Comparison of ENCODE assay signal across 13 cellular contexts in the genomic region with DNA sequence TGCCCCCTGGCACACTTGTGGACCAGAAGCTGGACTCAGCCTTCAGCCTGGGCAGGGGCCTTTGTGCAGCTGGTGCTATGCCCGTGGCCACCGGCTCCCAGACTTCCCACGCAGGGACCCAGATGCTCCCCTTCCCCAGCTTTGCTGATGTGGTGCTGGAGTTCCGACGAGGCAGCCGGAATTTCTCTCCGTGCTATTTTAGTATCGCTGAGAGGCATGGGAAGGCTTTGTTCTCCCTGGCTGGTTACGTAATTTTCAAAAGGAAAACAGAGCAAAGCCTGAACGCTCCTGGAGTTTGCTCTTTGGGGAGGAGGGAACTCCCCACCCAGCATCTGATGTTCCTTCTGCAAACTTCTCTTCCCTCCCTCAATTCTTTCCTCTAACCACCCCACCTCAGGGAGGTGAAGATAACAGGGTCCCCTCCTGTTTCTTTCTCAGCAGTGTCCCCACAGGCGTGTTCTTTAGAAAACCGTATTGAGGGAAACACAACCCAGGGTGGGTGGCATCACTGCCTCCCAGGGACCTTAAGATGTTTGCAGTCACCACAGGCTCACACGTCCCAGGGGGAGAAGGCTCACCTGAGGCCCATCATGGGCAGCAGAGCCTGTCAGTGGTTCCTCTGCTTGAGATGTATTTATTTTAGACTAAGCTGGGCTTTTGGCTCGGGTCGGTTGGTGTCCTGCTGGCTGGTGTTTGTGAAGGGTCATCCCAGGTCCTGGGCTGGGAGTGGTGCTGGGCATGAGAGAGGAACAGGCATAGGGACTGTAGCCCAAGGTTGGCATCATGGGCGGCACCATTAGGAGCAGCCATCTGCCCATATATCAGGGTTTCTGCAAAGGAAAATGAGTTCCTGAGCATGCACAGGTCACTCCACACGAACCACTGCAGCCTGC.
DNase-seq lines count a peak whose midpoint lies in the region; TF ChIP-seq lines count a peak whose summit lies in the region.
"Had no signal": no experiment of that assay in that cellular context is flagged by ENCODE, and none has a peak within 500 bp of the region (broad histone marks: within the 10 kb centered on the region; RNA-seq: fewer than 3 reads in every experiment).

No MANE protein-coding gene starts in this region.

- peak overlapping the region; percentile 82 to 90 for H3K27ac ChIP-seq in right atrium auricular region
- H3K27ac ChIP-seq in thyroid gland = peak overlapping the region; percentile 90 to 95 (median 94)

- H3K36me3 ChIP-seq in right atrium auricular region (no peaks in the 10 kb centered on the region), thyroid gland (no peaks in the 10 kb centered on the region)

- intact Hi-C loops in thyroid gland (cut with DNase I) (no loop called here), posterior vena cava (cut with DNase I) (no loop called here)

- H3K4me3 ChIP-seq in right atrium auricular region (no peak overlapping the region), thyroid gland (replicated peaks in 1 of 3) (no peak overlapping the region)

- peak; percentile 95 to 96 for DNase-seq in cerebellar nuclear complex (lab: John Stamatoyannopoulos, UW)
- DNase-seq in right atrium auricular region (ENCODE audit: low spot score) = no peak
- DNase-seq in occipital lobe (lab: John Stamatoyannopoulos, UW) = peak; percentile 46
- DNase-seq in thyroid gland = peak; percentile 66 to 68
- no peak for DNase-seq in dedifferentiated amniotic fluid mesenchymal stem cell (ENCODE audit: extremely low spot score)
- no peak for DNase-seq in COLO829 (ENCODE audit: low spot score)
- no peak for DNase-seq in posterior vena cava (ENCODE audit: low spot score)
- DNase-seq in NCI-H510A (lab: John Stamatoyannopoulos, UW) = no peak
- DNase-seq: activated CD4-positive, alpha-beta T cell treated with anti-CD3 and anti-CD28 coated beads, Interleukin-2, amount 50 U/mL, for 1 hour; DMS79 treated with DMSO at 0.1 percent for 48 hours; natural killer cell; stimulated activated CD8-positive, alpha-beta memory T cell treated with anti-CD3 and anti-CD28 coated beads, Interleukin-4, amount 100 ng/mL, for 48 hours; T-helper 9 cell had no signal

- no peaks in the 10 kb centered on the region for H3K27me3 ChIP-seq in right atrium auricular region
- no peaks in the 10 kb centered on the region for H3K27me3 ChIP-seq in thyroid gland

- H3K4me1 ChIP-seq in right atrium auricular region (peaks cover 0 to 72% of the 10 kb centered on the region in 2 donors), thyroid gland (peaks cover 46 to 47% of the 10 kb centered on the region in 2 donors)

- TF ChIP-seq CTCF in right atrium auricular region (IDR thresholded peaks at IDR 0.05) (no peak), thyroid gland (IDR thresholded peaks at IDR 0.05) (no peak)

- 24 to 25% methylated on average over 13 to 17 of the region's 17 CpGs for WGBS in thyroid gland, 2 donors

- peak in 1 of 2 donors; percentile 64 for TF ChIP-seq POLR2A in thyroid gland (IDR thresholded peaks at IDR 0.05)

- H3K9me3 ChIP-seq in right atrium auricular region (no peaks in the 10 kb centered on the region), thyroid gland (no peaks in the 10 kb centered on the region)

Comparison
In these comparisons a context has a peak if more than half of its experiments do, and no peak if none do; other contexts are left out.
1. DNase-seq: peak in cerebellar nuclear complex (2 of 2), occipital lobe (single experiment) and thyroid gland (2 of 2); none in right atrium auricular region (single experiment), dedifferentiated amniotic fluid mesenchymal stem cell (single experiment), COLO829 (single experiment), posterior vena cava (single experiment) and NCI-H510A (single experiment).